Comparison of ENCODE assay signal across 8 cellular contexts in the genomic region with DNA sequence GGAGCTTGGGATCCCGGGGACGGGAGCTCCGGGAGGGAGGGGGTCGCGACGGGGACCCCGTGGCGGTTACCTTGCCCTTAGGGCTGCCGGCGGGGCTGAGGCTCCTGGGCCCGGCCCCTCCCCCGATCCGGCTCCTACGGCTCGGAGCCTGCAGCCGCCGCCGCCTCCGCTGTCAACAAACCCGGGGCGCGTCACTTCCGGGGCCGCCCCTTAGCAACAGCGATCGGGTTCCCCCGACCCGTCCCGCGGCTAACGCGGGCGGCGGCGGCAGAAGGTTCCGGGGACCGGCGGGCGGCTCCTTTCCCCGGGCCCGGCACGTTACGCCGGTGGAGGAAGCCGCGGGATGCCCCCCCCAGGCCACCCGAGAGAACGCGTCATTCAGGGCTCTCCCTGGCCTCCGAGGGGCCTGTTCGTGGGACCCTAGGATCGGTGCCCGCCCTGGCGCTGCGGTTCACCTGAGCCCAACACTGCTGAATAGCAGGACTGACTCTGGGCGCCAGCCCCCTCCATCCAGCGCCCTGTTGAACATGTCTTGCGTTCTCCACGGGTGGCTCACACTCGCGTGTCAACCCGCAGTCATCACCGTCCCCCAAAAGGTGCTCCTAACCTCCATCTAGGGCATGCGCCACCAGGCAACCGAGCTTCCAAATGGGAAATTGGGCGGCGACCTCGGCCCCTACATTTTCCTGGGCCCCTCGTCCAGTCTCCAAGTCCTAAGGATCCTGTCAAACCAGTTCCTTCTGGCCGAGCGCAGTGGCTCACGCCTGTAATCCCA. TPM values are rescaled to one million over a fixed set of nuclear protein-coding genes. Genes with fewer than 3 reads are reported as not detected.
A peak's percentile ranks its signal among the peaks of the same experiment; 100 is the strongest.
DNase-seq lines count a peak whose midpoint lies in the region; ATAC-seq and TF ChIP-seq lines count a peak whose summit lies in the region.

A gene (minus strand): TSS at position 183 of the 775 bp plus-strand sequence. CDS start 16,362 bp downstream, outside the sequence.

- no peaks in the 10 kb centered on the region for H4K20me1 ChIP-seq in smooth muscle cell (ENCODE audit: low read depth)

- TF ChIP-seq CTCF in WERI-Rb-1 (IDR thresholded peaks at IDR 0.05; ENCODE audit: low read depth, low read length) (no peak), breast epithelium (IDR thresholded peaks at IDR 0.05) (peak in 1 of 3 donors; percentile 9), smooth muscle cell (IDR thresholded peaks at IDR 0.05; ENCODE audit: borderline replicate concordance, insufficient read depth, poor library complexity, severe bottlenecking) (no peak)

- peaks cover 20% of the 10 kb centered on the region for H3K79me2 ChIP-seq in smooth muscle cell (ENCODE audit: low read depth)

- peak within 1 kb of the TSS; percentile 95 for H3K9ac ChIP-seq in smooth muscle cell (ENCODE audit: low read depth)

- H3K27ac ChIP-seq in WERI-Rb-1 = peak within 1 kb of the TSS; percentile 82
- peak within 1 kb of the TSS; percentile 98 for H3K27ac ChIP-seq in breast epithelium
- peak within 1 kb of the TSS; percentile 94 for H3K27ac ChIP-seq in smooth muscle cell (ENCODE audit: low read depth)

- no peaks in the 10 kb centered on the region for H3K27me3 ChIP-seq in WERI-Rb-1 (ENCODE audit: insufficient read depth, low read depth, severe bottlenecking)
- H3K27me3 ChIP-seq in breast epithelium = no peaks in the 10 kb centered on the region
- H3K27me3 ChIP-seq in smooth muscle cell (ENCODE audit: low read depth) = no peaks in the 10 kb centered on the region

- peak within 1 kb of the TSS; percentile 79 for H3K4me3 ChIP-seq in WERI-Rb-1 (ENCODE audit: low read depth, low read length)
- H3K4me3 ChIP-seq in breast epithelium = peak within 1 kb of the TSS; percentile 77 to 98 (median 89)
- H3K4me3 ChIP-seq in smooth muscle cell = peak within 1 kb of the TSS; percentile 96

- H3K36me3 ChIP-seq in WERI-Rb-1 (peaks cover 10% of the 10 kb centered on the region), breast epithelium (no peaks in the 10 kb centered on the region), smooth muscle cell (ENCODE audit: low read depth) (no peaks in the 10 kb centered on the region)

- intact Hi-C loops in breast epithelium (cut with DNase I; ENCODE audit: low total_unique reads) = no loop called here

- peaks cover 7% of the 10 kb centered on the region for H3K9me3 ChIP-seq in WERI-Rb-1 (ENCODE audit: severe bottlenecking)
- no peaks in the 10 kb centered on the region for H3K9me3 ChIP-seq in breast epithelium
- no peaks in the 10 kb centered on the region for H3K9me3 ChIP-seq in smooth muscle cell (replicated peaks; ENCODE audit: low read depth)

- H3K4me1 ChIP-seq in breast epithelium (peaks cover 4 to 6% of the 10 kb centered on the region in 2 donors), smooth muscle cell (ENCODE audit: low read depth) (peaks cover 11% of the 10 kb centered on the region)

- DNase-seq in A172 (ENCODE audit: low spot score) = peak; percentile 83
- DNase-seq in NCI-H2227 (lab: John Stamatoyannopoulos, UW; ENCODE audit: unreplicated experiment) = peak; percentile 91
- peak; percentile 94 for DNase-seq in WERI-Rb-1
- DNase-seq in breast epithelium (ENCODE audit: low spot score in 2 of 2) = peak; percentile 90 to 94
- DNase-seq in iPS-NIHi7 (ENCODE audit: extremely low spot score) = peak; percentile 99
- peak; percentile 73 for DNase-seq in smooth muscle cell (lab: John Stamatoyannopoulos, UW; ENCODE audit: unreplicated experiment)

- peaks cover 5% of the 10 kb centered on the region for H3F3A ChIP-seq in smooth muscle cell (ENCODE audit: low read depth)

- H3K4me2 ChIP-seq in smooth muscle cell = peak within 1 kb of the TSS; percentile 93

- 3% methylated on average over 48 of the region's 72 CpGs for WGBS in smooth muscle cell (ENCODE audit: low lambda C conversion rate)

- peak within 1 kb of the TSS; percentile 100 for H2AFZ ChIP-seq in smooth muscle cell (ENCODE audit: low read depth)

- ATAC-seq in GM18867 (IDR thresholded peaks at IDR 0.05; ENCODE audit: unreplicated experiment) (peak; percentile 86), HG03103 (IDR thresholded peaks at IDR 0.05; ENCODE audit: low read depth, unreplicated experiment) (peak; percentile 85)

- TF ChIP-seq POLR2A in breast epithelium (IDR thresholded peaks at IDR 0.05) = peak; percentile 65

RNA-seq across cellular contexts. Expression of the gene that starts here (rescaled TPM):
- total RNA-seq in A172 (2014; rRNA removed; shearing (Covaris generic)) = 14.8 and 29.1 TPM in 2 replicates
- total RNA-seq in breast epithelium (10 to 100 TPM; 31.2 to 42.9 (median 34.1) TPM), smooth muscle cell (35.1 and 38.4 TPM in 2 replicates)
- 30.6 and 34.6 TPM in 2 replicates for polyA plus RNA-seq in smooth muscle cell

Comparison
In these comparisons a context has a peak if more than half of its experiments do, and no peak if none do; other contexts are left out.
1. Peak in every context shown above with its lines: DNase-seq, ATAC-seq, H3K4me3 ChIP-seq and H3K27ac ChIP-seq.